8 cellular contexts compared by ENCODE assay signal in the genomic region with DNA sequence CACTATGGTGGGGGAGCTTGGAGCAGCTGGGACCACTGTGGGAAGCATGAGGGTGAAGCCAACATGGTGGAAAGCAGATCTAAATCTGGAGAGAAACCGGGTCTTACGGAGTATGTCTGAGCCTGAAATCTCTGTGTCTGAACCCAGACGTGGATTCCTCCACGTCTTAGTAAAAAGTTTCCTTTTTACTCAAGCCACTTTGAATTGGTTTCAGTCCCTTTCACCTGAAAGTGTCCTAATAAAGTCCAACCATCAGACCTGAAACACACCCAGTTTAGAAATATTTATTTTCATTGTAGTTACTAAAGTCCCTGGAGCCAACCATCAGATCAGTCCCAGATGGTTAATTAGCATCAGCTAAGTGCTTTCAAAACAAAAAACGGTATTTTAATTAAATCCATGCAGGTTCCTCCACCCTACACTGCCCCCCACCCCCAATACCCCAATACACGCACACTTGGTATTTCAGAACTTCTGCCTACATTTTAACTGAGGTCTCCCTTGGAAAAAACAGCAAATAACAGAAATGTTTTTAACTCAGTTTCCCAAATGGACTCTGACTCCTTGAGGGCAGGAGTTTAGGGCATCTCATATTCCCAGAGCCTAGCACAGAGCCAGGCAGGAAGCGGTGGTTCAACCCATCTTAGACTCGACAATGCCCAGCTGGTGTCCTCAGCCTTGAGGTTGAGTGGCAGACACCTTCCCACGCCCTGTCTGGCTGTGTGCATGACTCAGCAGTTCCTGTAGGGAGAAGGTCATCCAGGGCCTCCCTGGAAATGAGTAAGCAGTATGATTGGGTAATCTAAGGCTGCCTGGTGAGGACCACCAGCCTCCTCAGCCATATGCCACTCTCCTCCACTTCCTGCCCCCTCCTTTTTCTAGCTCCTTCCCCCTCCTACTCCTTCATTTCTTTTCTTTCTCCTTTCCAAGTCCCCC.
DNase-seq lines count a peak whose midpoint lies in the region; ATAC-seq and TF ChIP-seq lines count a peak whose summit lies in the region.

No MANE protein-coding gene starts in this region.

- no peaks in the 10 kb centered on the region for H3K4me1 ChIP-seq in prostate gland (replicated peaks)

- no peaks in the 10 kb centered on the region for H3K36me3 ChIP-seq in prostate gland

- no peaks in the 10 kb centered on the region for H3K9me3 ChIP-seq in prostate gland

- H3K4me3 ChIP-seq in AG09309 (ENCODE audit: control insufficient read depth, low read depth, low read length): no peak overlapping the region
- no peak overlapping the region for H3K4me3 ChIP-seq in fibroblast of mammary gland (ENCODE audit: control insufficient read depth, low read depth, low read length)
- no peak overlapping the region for H3K4me3 ChIP-seq in prostate gland

- no peaks in the 10 kb centered on the region for H3K27me3 ChIP-seq in prostate gland (replicated peaks; ENCODE audit: insufficient read depth)

- no peak for ATAC-seq in HG03521 (IDR thresholded peaks at IDR 0.05; ENCODE audit: unreplicated experiment)

- no peak overlapping the region for H3K27ac ChIP-seq in prostate gland

- TF ChIP-seq POLR2A in prostate gland (IDR thresholded peaks at IDR 0.05): no peak

- intact Hi-C loops in prostate gland (cut with DNase I): no loop called here

- DNase-seq in AG09309 (ENCODE audit: low read depth) (peak; percentile 97), H4 (ENCODE audit: low spot score) (peak; percentile 98), SIG-M5 (lab: John Stamatoyannopoulos, UW) (peak; percentile 15), fibroblast of mammary gland (ENCODE audit: low read depth) (peak; percentile 98), prostate gland (ENCODE audit: low spot score) (no peak)
- peak; percentile 21 for DNase-seq in stimulated activated CD4-positive, alpha-beta T cell treated with anti-CD3 and anti-CD28 coated beads, Interleukin-4, amount 100 ng/mL, for 24 hours
- no peak for DNase-seq in activated CD4-positive, alpha-beta T cell treated with anti-CD3 and anti-CD28 coated beads for 1 hour

- TF ChIP-seq CTCF in AG09309 (IDR thresholded peaks at IDR 0.05; ENCODE audit: control insufficient read depth, insufficient read depth, low read depth, low read length, missing control alignments): no peak
- no peak for TF ChIP-seq CTCF in fibroblast of mammary gland (conservative IDR thresholded peaks at IDR 0.05; ENCODE audit: control insufficient read depth, insufficient read depth, low read depth, low read length)
- no peak for TF ChIP-seq CTCF in prostate gland (IDR thresholded peaks at IDR 0.05)

- WGBS in prostate gland: 77% methylated on average over 9 of the region's 9 CpGs

Comparison
In these comparisons a context has a peak if more than half of its experiments do, and no peak if none do; other contexts are left out.
1. DNase-seq: peak in AG09309 (single experiment), H4 (single experiment), SIG-M5 (single experiment), fibroblast of mammary gland (single experiment) and stimulated activated CD4-positive, alpha-beta T cell treated with anti-CD3 and anti-CD28 coated beads, Interleukin-4, amount 100 ng/mL, for 24 hours (single experiment); none in prostate gland (single experiment) and activated CD4-positive, alpha-beta T cell treated with anti-CD3 and anti-CD28 coated beads for 1 hour (single experiment).